8 cellular contexts compared by ENCODE assay signal in the genomic region with DNA sequence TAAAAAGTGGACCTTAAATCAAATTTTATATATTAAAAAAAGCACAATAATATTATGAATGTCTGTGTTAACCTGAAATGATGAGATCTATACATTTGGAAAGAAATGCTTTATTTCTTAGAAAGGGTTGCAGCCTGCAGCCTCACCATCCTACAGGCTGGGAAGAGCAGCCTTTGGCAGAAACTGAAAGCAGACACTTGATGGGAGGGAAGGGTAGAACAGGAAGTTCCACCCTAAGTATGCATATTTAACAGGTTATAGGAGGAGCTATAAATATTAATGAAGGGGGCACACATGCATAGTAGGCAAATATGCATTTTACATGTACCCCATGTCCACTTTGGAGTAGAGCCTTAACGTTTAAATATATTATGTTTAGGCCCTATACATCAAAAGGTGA.
"Had no signal": no experiment of that assay in that cellular context is flagged by ENCODE, and none has a peak within 500 bp of the region (broad histone marks: within the 10 kb centered on the region; RNA-seq: fewer than 3 reads in every experiment).

No MANE protein-coding gene starts in this region.

- H3K27me3 Mint-ChIP-seq: IgD-negative memory B cell had no signal

- H3K27ac Mint-ChIP-seq: GM23338, H9, IgD-negative memory B cell had no signal

- H3K36me3 Mint-ChIP-seq: IgD-negative memory B cell had no signal

- H2AFZ ChIP-seq: GM23338 had no signal

- H3K4me1 Mint-ChIP-seq: GM23338 had no signal

- FAIRE-seq: H1, H54, HepG2 had no signal

- DNase-seq: H9, HCEC 1CT, KBM-7 had no signal

- H3K4me2 ChIP-seq: GM23338 had no signal

- H3K4me3 Mint-ChIP-seq: GM23338, H9, IgD-negative memory B cell had no signal

- H3K4me3 ChIP-seq: GM23338 had no signal

- ATAC-seq: GM23338, HepG2 had no signal
